In the genomic region with DNA sequence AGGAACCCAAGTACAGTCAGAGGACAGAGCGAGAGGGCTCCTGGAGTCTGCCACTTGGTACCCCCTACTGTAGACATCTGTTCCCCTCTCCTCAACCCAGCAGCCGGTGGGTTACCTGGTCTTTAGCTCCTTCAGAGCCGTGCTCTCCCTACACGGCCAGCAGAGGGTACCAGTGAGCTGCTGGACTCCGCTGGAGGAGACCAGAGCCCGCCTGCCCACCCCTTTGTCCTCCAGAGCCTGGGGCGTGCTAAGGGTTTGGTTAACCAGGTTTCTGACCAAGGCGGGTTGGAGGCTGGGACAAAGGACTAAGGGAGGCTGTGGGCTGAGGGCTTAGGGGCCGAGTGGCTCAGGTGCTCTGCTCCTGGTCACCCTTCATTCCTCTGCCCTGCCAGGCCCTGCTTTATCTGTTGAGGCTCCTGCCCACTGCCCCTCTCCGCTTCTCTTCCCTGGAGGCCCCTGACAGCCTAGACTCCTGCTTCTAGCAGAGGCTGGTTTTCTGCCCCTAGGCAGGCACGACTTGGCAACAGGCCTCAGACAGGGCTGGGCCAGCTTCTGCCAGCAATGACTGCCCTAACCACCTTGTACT, we compare ENCODE assay signal across 8 cellular contexts. TPM values are rescaled to one million over a fixed set of nuclear protein-coding genes. Genes with fewer than 3 reads are reported as not detected.
DNase-seq lines count a peak whose midpoint lies in the region; ATAC-seq and TF ChIP-seq lines count a peak whose summit lies in the region.

No MANE protein-coding gene starts in this region.

- H3K4me3 ChIP-seq in MG63 (no peak overlapping the region), SK-N-SH (ENCODE audit: low read depth in 2 of 2, low read length in 1 of 2) (no peak overlapping the region), heart right ventricle (no peak overlapping the region)

- peaks cover 0 to 12% of the 10 kb centered on the region in 2 experiments; a peak in 1 of 4 replicates for H3K4me1 ChIP-seq in SK-N-SH (ENCODE audit: control insufficient read depth in 1 of 2, insufficient read depth in 2 of 2, low read depth in 1 of 2, low read length in 1 of 2)
- H3K4me1 ChIP-seq in heart right ventricle, result peaks cover 8 to 42% (median 32%) of the 10 kb centered on the region in 9 donors

- no peaks in the 10 kb centered on the region for H3K36me3 Mint-ChIP-seq in activated naive CD8-positive, alpha-beta T cell treated with anti-CD3 and anti-CD28 coated beads, Interleukin-2, amount 10 ng/mL, durations not matched to agents 7 days and 5 days

- H3K27me3 ChIP-seq in MG63, result no peaks in the 10 kb centered on the region
- H3K27me3 ChIP-seq in SK-N-SH (ENCODE audit: insufficient read depth), result no peaks in the 10 kb centered on the region; the same call in 1 of the 2 replicates
- peaks cover 0 to 83% (median 32%) of the 10 kb centered on the region in 7 donors for H3K27me3 ChIP-seq in heart right ventricle

- H3K36me3 ChIP-seq in MG63 (no peaks in the 10 kb centered on the region), SK-N-SH (replicated peaks in 1 of 2; ENCODE audit: control insufficient read depth in 1 of 2, insufficient read depth in 2 of 2, low read length in 1 of 2) (no peaks in the 10 kb centered on the region), heart right ventricle (no peaks in the 10 kb centered on the region)

- peak; percentile 53 for ATAC-seq in activated naive CD8-positive, alpha-beta T cell treated with anti-CD3 and anti-CD28 coated beads, Interleukin-2, amount 10 ng/mL, durations not matched to agents 7 days and 5 days (ENCODE audit: low read depth)
- ATAC-seq in heart right ventricle (peak; percentile 71 to 89 (median 80)), HG03196 (IDR thresholded peaks at IDR 0.05; ENCODE audit: unreplicated experiment) (no peak), HG02642 (IDR thresholded peaks at IDR 0.05; ENCODE audit: poor library complexity, unreplicated experiment) (no peak)

- H3K9me3 ChIP-seq in MG63 (no peaks in the 10 kb centered on the region), SK-N-SH (no peaks in the 10 kb centered on the region), heart right ventricle (no peaks in the 10 kb centered on the region)

- POLR2A ChIA-PET in SK-N-SH (lab: Yijun Ruan, JAX), result interaction anchor here (1.0 kb wide), 1 partner anchor 37 kb away, joined by 3 read pairs; no protein-coding TSS in a partner anchor
- POLR2A ChIA-PET in activated naive CD8-positive, alpha-beta T cell treated with anti-CD3 and anti-CD28 coated beads, Interleukin-2, amount 10 ng/mL, durations not matched to agents 7 days and 5 days (lab: Charles Lee), result interaction anchor here (0.6 to 1.2 kb wide), 4 partner anchors 12 to 53 kb away, joined by 3 to 4 read pairs (median 3); a partner anchor contains a TSS

- H3K4me3 Mint-ChIP-seq in activated naive CD8-positive, alpha-beta T cell treated with anti-CD3 and anti-CD28 coated beads, Interleukin-2, amount 10 ng/mL, durations not matched to agents 7 days and 5 days, result no peak overlapping the region

- H2AFZ ChIP-seq in SK-N-SH (ENCODE audit: low read depth), result no peak overlapping the region

- TF ChIP-seq CTCF in SK-N-SH (IDR thresholded peaks at IDR 0.05), result peak; percentile 70
- TF ChIP-seq CTCF in heart right ventricle (IDR thresholded peaks at IDR 0.05), result peak; percentile 62 to 91 (median 88)

- peaks cover 7% of the 10 kb centered on the region for H3K4me1 Mint-ChIP-seq in activated naive CD8-positive, alpha-beta T cell treated with anti-CD3 and anti-CD28 coated beads, Interleukin-2, amount 10 ng/mL, durations not matched to agents 7 days and 5 days

- peaks cover 48% of the 10 kb centered on the region for H3K27me3 Mint-ChIP-seq in activated naive CD8-positive, alpha-beta T cell treated with anti-CD3 and anti-CD28 coated beads, Interleukin-2, amount 10 ng/mL, durations not matched to agents 7 days and 5 days

- no peaks in the 10 kb centered on the region for H3K79me2 ChIP-seq in SK-N-SH (ENCODE audit: insufficient read depth)

- no peak overlapping the region for H3K4me2 ChIP-seq in SK-N-SH

- no peak overlapping the region for H3K27ac Mint-ChIP-seq in activated naive CD8-positive, alpha-beta T cell treated with anti-CD3 and anti-CD28 coated beads, Interleukin-2, amount 10 ng/mL, durations not matched to agents 7 days and 5 days

- WGBS in SK-N-SH (ENCODE audit: low lambda C conversion rate), result 33% methylated on average over 8 of the region's 11 CpGs
- 19 to 27% methylated on average over 11 of the region's 11 CpGs for WGBS in heart right ventricle, 2 donors

- H3F3A ChIP-seq in SK-N-SH (replicated peaks; ENCODE audit: insufficient read depth), result no peaks in the 10 kb centered on the region

- DNase-seq in G401 (ENCODE audit: low spot score), result peak; percentile 86
- DNase-seq in MG63, result peak; percentile 50
- peak; percentile 82 for DNase-seq in SK-N-SH
- DNase-seq in activated naive CD8-positive, alpha-beta T cell treated with anti-CD3 and anti-CD28 coated beads, Interleukin-2, amount 10 ng/mL, durations not matched to agents 7 days and 5 days, result peak; percentile 68
- peak; percentile 71 to 75 for DNase-seq in heart right ventricle
- peak; percentile 79 for DNase-seq in retina

- in situ Hi-C loops in G401 (cut with HindIII; ENCODE audit: low sequenced_read_pairs), result no loop called here

- H3K9me2 ChIP-seq in SK-N-SH, result no peaks in the 10 kb centered on the region

- CTCF ChIA-PET in SK-N-SH (lab: Yijun Ruan, JAX), result interaction anchor here (0.6 to 5.9 kb wide), 35 partner anchors 11 to 237 kb away, joined by 3 to 76 read pairs (median 5); a partner anchor contains a TSS

- intact Hi-C loops in heart right ventricle (cut with DNase I), result loop anchor here in 7 of 10 donors (1.0 to 5.0 kb wide), 4 partner anchors 34 to 39 kb away; no protein-coding TSS in a partner anchor

- no peak for TF ChIP-seq EP300 in SK-N-SH (IDR thresholded peaks at IDR 0.05; ENCODE audit: borderline replicate concordance in 1 of 2, low read depth in 1 of 2, low read length in 1 of 2)

- H3K9me3 Mint-ChIP-seq in activated naive CD8-positive, alpha-beta T cell treated with anti-CD3 and anti-CD28 coated beads, Interleukin-2, amount 10 ng/mL, durations not matched to agents 7 days and 5 days, result no peaks in the 10 kb centered on the region

- TF ChIP-seq RAD21 in SK-N-SH (IDR thresholded peaks at IDR 0.05; ENCODE audit: low read length), result peak; percentile 75

- no peaks in the 10 kb centered on the region for H4K20me1 ChIP-seq in SK-N-SH (ENCODE audit: insufficient read depth)

- no peak overlapping the region for H3K9ac ChIP-seq in SK-N-SH

- H3K27ac ChIP-seq in SK-N-SH (ENCODE audit: low read depth in 2 of 2, low read length in 1 of 2) (no peak overlapping the region), heart right ventricle (peak overlapping the region in 1 of 10 donors; percentile 34)

RNA-seq across cellular contexts. Expression of a gene that starts 2.7 kb away (rescaled TPM):
- not detected in 2 replicates for total RNA-seq in G401 (2014; rRNA removed; shearing (Covaris generic))
- not detected in 2 replicates for total RNA-seq in MG63 (2014; rRNA removed; shearing (Covaris generic); ENCODE audit: low replicate concordance)
- polyA plus RNA-seq in SK-N-SH (2012; rRNA removed) (0.19 and 0.23 TPM in 2 replicates), heart right ventricle (under 1 TPM; 0.41 to 0.51 TPM)
- 0.08 and 0.10 TPM in 2 replicates for polyA plus RNA-seq in SK-N-SH (2012; cell fraction: cytosol; rRNA removed)
- polyA plus RNA-seq in SK-N-SH (2012; cell fraction: nucleus; rRNA removed), result 0.58 and 0.75 TPM in 2 replicates
- total RNA-seq in activated naive CD8-positive, alpha-beta T cell treated with anti-CD3 and anti-CD28 coated beads, Interleukin-2, amount 10 ng/mL, durations not matched to agents 7 days and 5 days, result not detected
- 1 to 10 TPM in 1 of 10 donors, under 1 TPM in 8, not detected in 1; 0.16 to 1.4 (median 0.57) TPM for total RNA-seq in heart right ventricle

RNA-seq across cellular contexts. Expression of a gene that starts 12.0 kb away (rescaled TPM):
- 5.8 and 7.0 TPM in 2 replicates for total RNA-seq in G401 (2014; rRNA removed; shearing (Covaris generic))
- total RNA-seq in MG63 (2014; rRNA removed; shearing (Covaris generic); ENCODE audit: low replicate concordance), result 2.3 TPM in 1 of 2 replicates, not detected in the other
- polyA plus RNA-seq in SK-N-SH (2012; rRNA removed), result 14.2 and 15.8 TPM in 2 replicates
- polyA plus RNA-seq in SK-N-SH (2012; cell fraction: cytosol; rRNA removed), result 6.2 and 10.5 TPM in 2 replicates
- polyA plus RNA-seq in SK-N-SH (2012; cell fraction: nucleus; rRNA removed), result 39.7 and 44.1 TPM in 2 replicates
- under 1 TPM; 0.36 to 0.40 TPM for total RNA-seq in activated naive CD8-positive, alpha-beta T cell treated with anti-CD3 and anti-CD28 coated beads, Interleukin-2, amount 10 ng/mL, durations not matched to agents 7 days and 5 days
- total RNA-seq in heart right ventricle, result 1 to 10 TPM; 3.2 to 6.3 (median 4.2) TPM
- polyA plus RNA-seq in heart right ventricle, result 1 to 10 TPM; 3.6 to 4.4 TPM

RNA-seq across cellular contexts. Expression of a gene that starts 34.9 kb away (rescaled TPM):
- 1.6 and 1.8 TPM in 2 replicates for total RNA-seq in G401 (2014; rRNA removed; shearing (Covaris generic))
- total RNA-seq in MG63 (2014; rRNA removed; shearing (Covaris generic); ENCODE audit: low replicate concordance), result not detected in 2 replicates
- 33.5 and 36.2 TPM in 2 replicates for polyA plus RNA-seq in SK-N-SH (2012; rRNA removed)
- 22.8 and 30.9 TPM in 2 replicates for polyA plus RNA-seq in SK-N-SH (2012; cell fraction: cytosol; rRNA removed)
- polyA plus RNA-seq in SK-N-SH (2012; cell fraction: nucleus; rRNA removed), result 21.8 and 23.5 TPM in 2 replicates
- not detected for total RNA-seq in activated naive CD8-positive, alpha-beta T cell treated with anti-CD3 and anti-CD28 coated beads, Interleukin-2, amount 10 ng/mL, durations not matched to agents 7 days and 5 days
- 10 to 100 TPM in 1 of 10 donors, 1 to 10 TPM in 9; 6.4 to 15.9 (median 9.0) TPM for total RNA-seq in heart right ventricle
- polyA plus RNA-seq in heart right ventricle, result 10 to 100 TPM; 21.1 to 26.1 TPM

RNA-seq across cellular contexts. Expression of a gene that starts 52.7 kb away (rescaled TPM):
- 91.8 and 119 TPM in 2 replicates for total RNA-seq in G401 (2014; rRNA removed; shearing (Covaris generic))
- total RNA-seq in MG63 (2014; rRNA removed; shearing (Covaris generic); ENCODE audit: low replicate concordance), result 30.8 and 42.3 TPM in 2 replicates
- polyA plus RNA-seq in SK-N-SH (2012; rRNA removed) (111 and 135 TPM in 2 replicates), heart right ventricle (10 to 100 TPM; 12.8 to 73.3 TPM)
- 86.6 and 113 TPM in 2 replicates for polyA plus RNA-seq in SK-N-SH (2012; cell fraction: cytosol; rRNA removed)
- 102 and 104 TPM in 2 replicates for polyA plus RNA-seq in SK-N-SH (2012; cell fraction: nucleus; rRNA removed)
- 10 to 100 TPM; 41.8 to 48.8 TPM for total RNA-seq in activated naive CD8-positive, alpha-beta T cell treated with anti-CD3 and anti-CD28 coated beads, Interleukin-2, amount 10 ng/mL, durations not matched to agents 7 days and 5 days
- 10 to 100 TPM; 57.4 to 84.7 (median 67.5) TPM for total RNA-seq in heart right ventricle

RNA-seq across cellular contexts. Expression of a gene that starts 55.1 kb away (rescaled TPM):
- not detected in 2 replicates for total RNA-seq in G401 (2014; rRNA removed; shearing (Covaris generic))
- total RNA-seq in MG63 (2014; rRNA removed; shearing (Covaris generic); ENCODE audit: low replicate concordance), result not detected in 2 replicates
- not detected in 2 replicates for polyA plus RNA-seq in SK-N-SH (2012; rRNA removed)
- polyA plus RNA-seq in SK-N-SH (2012; cell fraction: cytosol; rRNA removed), result not detected in 2 replicates
- not detected in 2 replicates for polyA plus RNA-seq in SK-N-SH (2012; cell fraction: nucleus; rRNA removed)
- not detected for total RNA-seq in activated naive CD8-positive, alpha-beta T cell treated with anti-CD3 and anti-CD28 coated beads, Interleukin-2, amount 10 ng/mL, durations not matched to agents 7 days and 5 days
- total RNA-seq in heart right ventricle, result not detected
- polyA plus RNA-seq in heart right ventricle, result under 1 TPM in 1 of 2 donors, not detected in 1; 0.10 TPM

Comparison
In these comparisons a context has a peak if more than half of its experiments do, and no peak if none do; other contexts are left out.
1. ATAC-seq: peak in activated naive CD8-positive, alpha-beta T cell treated with anti-CD3 and anti-CD28 coated beads, Interleukin-2, amount 10 ng/mL, durations not matched to agents 7 days and 5 days (single experiment) and heart right ventricle (8 of 8); none in HG03196 (single experiment) and HG02642 (single experiment).
2. Peak in every context shown above with its lines, with median percentiles within 50 percentile points of each other: DNase-seq.